In genomic region chr9:98554752-98555151, GRCh38 we compare ENCODE assay signal across 6 cellular contexts.
"Had no signal": no experiment of that assay in that cellular context is flagged by ENCODE, and none has a peak within 500 bp of the region (broad histone marks: within the 10 kb centered on the region; RNA-seq: fewer than 3 reads in every experiment).

No MANE protein-coding gene starts in this region.

- H3K27ac ChIP-seq: GM23248 had no signal

- H3K4me3 ChIP-seq: GM23248 had no signal

- DNase-seq: GM23248, GOT3, H9, HCEC 1CT had no signal

- H2AFZ ChIP-seq: GM23248 had no signal

- H3K36me3 Mint-ChIP-seq: IgD-negative memory B cell had no signal

- H3K4me3 Mint-ChIP-seq: H9 had no signal

- H3K4me1 Mint-ChIP-seq: IgD-negative memory B cell had no signal

- H3K9me3 Mint-ChIP-seq: H9, IgD-negative memory B cell had no signal

- H3K9ac ChIP-seq: GM23248 had no signal

- FAIRE-seq: HTR-8/SVneo had no signal

- H3K27ac Mint-ChIP-seq: H9 had no signal
